1 cellular context compared by ENCODE assay signal in genomic region chr12:24561411-24561871, GRCh38.
TF ChIP-seq lines count a peak whose summit lies in the region.

No MANE protein-coding gene starts in this region.

TF ChIP-seq in HepG2, 621 proteins besides CTCF, POLR2A, EP300 and RAD21 (continued from another document):
- TF ChIP-seq SKIL (CRISPR knock-in tag; IDR thresholded peaks at IDR 0.05; ENCODE audit: borderline replicate concordance) (no peak), ZMAT5 (CRISPR knock-in tag; IDR thresholded peaks at IDR 0.05; ENCODE audit: borderline replicate concordance, low read depth) (no peak)
